9 cellular contexts compared by ENCODE assay signal in the genomic region with DNA sequence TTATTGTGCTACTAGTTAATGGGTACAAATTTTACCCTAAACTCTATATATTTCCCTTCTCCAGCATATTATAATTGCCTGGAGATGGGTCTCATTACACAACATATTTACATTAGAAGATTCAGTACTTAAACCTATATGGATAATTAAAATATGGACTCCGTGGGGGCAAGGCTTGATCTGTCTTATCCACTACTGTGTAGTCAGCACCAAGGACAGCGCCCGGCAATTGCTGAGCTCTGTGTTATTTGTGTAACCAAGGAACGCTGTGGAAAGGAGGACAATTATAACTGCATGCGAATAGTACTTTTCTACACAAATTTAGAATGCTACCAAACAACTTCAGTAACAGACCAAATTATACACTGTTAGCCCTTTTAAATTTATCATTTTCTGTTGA.
A peak's percentile ranks its signal among the peaks of the same experiment; 100 is the strongest.
DNase-seq lines count a peak whose midpoint lies in the region; ATAC-seq, FAIRE-seq and TF ChIP-seq lines count a peak whose summit lies in the region.
"Had no signal": no experiment of that assay in that cellular context is flagged by ENCODE, and none has a peak within 500 bp of the region (broad histone marks: within the 10 kb centered on the region; RNA-seq: fewer than 3 reads in every experiment).

No MANE protein-coding gene starts in this region.

- H3K4me1 ChIP-seq in DND-41 (ENCODE audit: insufficient read depth, low read length): no peaks in the 10 kb centered on the region
- no peaks in the 10 kb centered on the region for H3K4me1 ChIP-seq in keratinocyte (ENCODE audit: control insufficient read depth, extremely low read depth, insufficient read depth, low read length)
- H3K4me1 ChIP-seq in suprapubic skin: no peaks in the 10 kb centered on the region

- H3K9me3 Mint-ChIP-seq in WTC11: 0 out of 2 replicates have a peak, but pooled peaks cover 10% of the 10 kb centered on the region

- no peak for FAIRE-seq in keratinocyte (lab: Jason Lieb, UNC)
- FAIRE-seq: colon had no signal

- H3K4me2 ChIP-seq in DND-41 (ENCODE audit: insufficient read depth, low read length): no peak overlapping the region
- H3K4me2 ChIP-seq in keratinocyte (ENCODE audit: control insufficient read depth, extremely low read depth, insufficient read depth, low read depth, low read length): no peak overlapping the region

- H2AFZ ChIP-seq in DND-41 (ENCODE audit: low read depth, low read length) (no peak overlapping the region), keratinocyte (ENCODE audit: control insufficient read depth, low read length) (no peak overlapping the region)

- H3K9me1 ChIP-seq in keratinocyte (ENCODE audit: control insufficient read depth, extremely low read depth, insufficient read depth, low read length): no peaks in the 10 kb centered on the region

- peak; percentile 62; the same call in 1 of the 3 replicates for ATAC-seq in DND-41 (ENCODE audit: insufficient read depth, low read depth)
- ATAC-seq in WTC11: peak; percentile 60; the same call in 1 of the 2 replicates

- POLR2A ChIA-PET in WTC11 (lab: Charles Lee): no interaction called here

- H4K20me1 ChIP-seq in DND-41 (ENCODE audit: insufficient read depth, low read length) (no peaks in the 10 kb centered on the region), keratinocyte (ENCODE audit: control insufficient read depth, extremely low read depth, insufficient read depth, low read length) (no peaks in the 10 kb centered on the region)

- no peaks in the 10 kb centered on the region for H3K27me3 Mint-ChIP-seq in WTC11 (ENCODE audit: low read depth)

- H3K4me3 ChIP-seq in DND-41 (ENCODE audit: low read depth in 1 of 2, low read length in 2 of 2): no peak overlapping the region
- no peak overlapping the region for H3K4me3 ChIP-seq in keratinocyte (ENCODE audit: control insufficient read depth in 2 of 3, extremely low read depth in 1 of 3, insufficient read depth in 2 of 3, low read depth in 1 of 3, low read length in 3 of 3)
- no peak overlapping the region for H3K4me3 ChIP-seq in suprapubic skin

- peak; percentile 47 for DNase-seq in DND-41
- peak; percentile 16 for DNase-seq in HuH-7 (ENCODE audit: low spot score)
- DNase-seq in WTC11 (ENCODE audit: low spot score): peak; percentile 62
- peak; percentile 1 for DNase-seq in keratinocyte (ENCODE audit: low read depth, low spot score)
- no peak for DNase-seq in SW 1271 (lab: John Stamatoyannopoulos, UW)
- no peak for DNase-seq in suprapubic skin (ENCODE audit: low spot score in 2 of 2)
- no peak for DNase-seq in NCI-H774 (lab: John Stamatoyannopoulos, UW)
- DNase-seq in DMS114 treated with DMSO at 0.1 percent for 48 hours (lab: John Stamatoyannopoulos, UW; ENCODE audit: unreplicated experiment): no peak

- TF ChIP-seq CTCF in DND-41 (IDR thresholded peaks at IDR 0.05; ENCODE audit: borderline replicate concordance, extremely low read depth, low read length, poor library complexity, severe bottlenecking): no peak
- TF ChIP-seq CTCF in WTC11 (IDR thresholded peaks at IDR 0.05): no peak
- TF ChIP-seq CTCF in keratinocyte (optimal IDR thresholded peaks at IDR 0.05 in 1 of 3, IDR thresholded peaks at IDR 0.05 in 1 of 3, conservative IDR thresholded peaks at IDR 0.05 in 1 of 3; ENCODE audit: extremely low read depth in 1 of 3, insufficient read depth in 2 of 3, low read length in 3 of 3): no peak
- TF ChIP-seq CTCF in suprapubic skin (IDR thresholded peaks at IDR 0.05): no peak

- dilution Hi-C loops in keratinocyte (cut with MboI; ENCODE audit: extremely low pct_ligation_motif_present, low sequenced_read_pairs): no loop called here

- TF ChIP-seq EP300 in suprapubic skin (IDR thresholded peaks at IDR 0.05): no peak

- H3K4me1 Mint-ChIP-seq in WTC11: no peaks in the 10 kb centered on the region

- H3K36me3 Mint-ChIP-seq in WTC11: no peaks in the 10 kb centered on the region

- H3K27ac Mint-ChIP-seq in WTC11: no peak overlapping the region

- no peak for TF ChIP-seq POLR2A in suprapubic skin (IDR thresholded peaks at IDR 0.05)

- H3K9me3 ChIP-seq in DND-41 (ENCODE audit: insufficient read depth, low read length, severe bottlenecking) (no peaks in the 10 kb centered on the region), keratinocyte (ENCODE audit: control insufficient read depth, low read depth, low read length) (no peaks in the 10 kb centered on the region), suprapubic skin (no peaks in the 10 kb centered on the region)

- CTCF ChIA-PET in WTC11 (lab: Charles Lee): interaction anchor here (1.3 kb wide), 1 partner anchor 12 kb away, joined by 6 read pairs; no protein-coding TSS in a partner anchor

- H3K36me3 ChIP-seq in DND-41 (ENCODE audit: insufficient read depth, low read length): no peaks in the 10 kb centered on the region
- no peaks in the 10 kb centered on the region for H3K36me3 ChIP-seq in keratinocyte (ENCODE audit: control insufficient read depth in 2 of 2, extremely low read depth in 1 of 2, insufficient read depth in 2 of 2, low read length in 2 of 2)
- H3K36me3 ChIP-seq in suprapubic skin: no peaks in the 10 kb centered on the region

- 31% methylated on average over 5 of the region's 5 CpGs for WGBS in suprapubic skin

- H3K27me3 ChIP-seq in DND-41 (ENCODE audit: insufficient read depth, low read length, poor library complexity): no peaks in the 10 kb centered on the region
- H3K27me3 ChIP-seq in keratinocyte (ENCODE audit: control insufficient read depth, extremely low read depth, insufficient read depth, low read length): no peaks in the 10 kb centered on the region
- H3K27me3 ChIP-seq in suprapubic skin: no peaks in the 10 kb centered on the region

- H3K9ac ChIP-seq in DND-41 (ENCODE audit: low read depth, low read length): no peak overlapping the region
- H3K9ac ChIP-seq in keratinocyte (ENCODE audit: control insufficient read depth, extremely low read depth, insufficient read depth, low read length): no peak overlapping the region

- H3K27ac ChIP-seq in DND-41 (ENCODE audit: low read length): no peak overlapping the region
- H3K27ac ChIP-seq in keratinocyte (ENCODE audit: control insufficient read depth, insufficient read depth, low read length): no peak overlapping the region
- no peak overlapping the region for H3K27ac ChIP-seq in suprapubic skin

- H3K4me3 Mint-ChIP-seq in WTC11: no peak overlapping the region

- H3K79me2 ChIP-seq in DND-41 (ENCODE audit: insufficient read depth, low read length) (no peaks in the 10 kb centered on the region), keratinocyte (ENCODE audit: control insufficient read depth, insufficient read depth, low read length) (no peaks in the 10 kb centered on the region)

TF ChIP-seq in WTC11, 78 proteins besides CTCF, POLR2A, EP300 and RAD21:
- TF ChIP-seq JUN (CRISPR knock-in tag; IDR thresholded peaks at IDR 0.05): 0 out of 2 replicates have a peak, but pooled peaks have one; percentile 30
- TF ChIP-seq, protein P1, sequence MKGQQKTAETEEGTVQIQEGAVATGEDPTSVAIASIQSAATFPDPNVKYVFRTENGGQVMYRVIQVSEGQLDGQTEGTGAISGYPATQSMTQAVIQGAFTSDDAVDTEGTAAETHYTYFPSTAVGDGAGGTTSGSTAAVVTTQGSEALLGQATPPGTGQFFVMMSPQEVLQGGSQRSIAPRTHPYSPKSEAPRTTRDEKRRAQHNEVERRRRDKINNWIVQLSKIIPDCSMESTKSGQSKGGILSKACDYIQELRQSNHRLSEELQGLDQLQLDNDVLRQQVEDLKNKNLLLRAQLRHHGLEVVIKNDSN (CRISPR knock-in tag; IDR thresholded peaks at IDR 0.05): 0 out of 2 replicates have a peak, but pooled peaks have one; percentile 38
- TF ChIP-seq AR (CRISPR knock-in tag; IDR thresholded peaks at IDR 0.05): no peak
- TF ChIP-seq TEAD1 (CRISPR knock-in tag; IDR thresholded peaks at IDR 0.05): peak; percentile 33; the same call in 1 of the 2 replicates
TF ChIP-seq in WTC11: peak in this region for 3.

Comparison
In these comparisons a context has a peak if more than half of its experiments do, and no peak if none do; other contexts are left out.
1. DNase-seq: peak in DND-41 (single experiment), HuH-7 (single experiment), WTC11 (single experiment) and keratinocyte (single experiment); none in SW 1271 (0 of 2), suprapubic skin (0 of 2), NCI-H774 (single experiment) and DMS114 treated with DMSO at 0.1 percent for 48 hours (single experiment).